Comparison of ENCODE assay signal across 31 cellular contexts in genomic region chr4:16809064-16809463, GRCh38.
"Had no signal": no experiment of that assay in that cellular context is flagged by ENCODE, and none has a peak within 500 bp of the region (broad histone marks: within the 10 kb centered on the region; RNA-seq: fewer than 3 reads in every experiment).

No MANE protein-coding gene starts in this region.

- DNase-seq: activated effector memory CD4-positive, alpha-beta T cell treated with anti-CD3 and anti-CD28 coated beads, Interleukin-2, amount 50 U/mL, for 16 hours; activated effector memory CD4-positive, alpha-beta T cell treated with Interleukin-2 at 50 U/mL for 16 hours; activated gamma-delta T cell; activated gamma-delta T cell treated with Interleukin-2 at 50 U/mL for 16 hours; activated naive CD4-positive, alpha-beta T cell; activated naive CD4-positive, alpha-beta T cell treated with anti-CD3 and anti-CD28 coated beads for 36 hours; activated naive CD4-positive, alpha-beta T cell treated with anti-CD3 and anti-CD28 coated beads, Interleukin-2, amount 10 ng/mL, durations not matched to agents 7 days and 5 days; activated naive CD4-positive, alpha-beta T cell treated with anti-CD3 and anti-CD28 coated beads, Interleukin-2, amount 50 U/mL, for 16 hours; activated naive CD4-positive, alpha-beta T cell treated with Interleukin-2 at 50 U/mL for 16 hours; activated naive CD8-positive, alpha-beta T cell treated with anti-CD3 and anti-CD28 coated beads for 36 hours; activated naive CD8-positive, alpha-beta T cell treated with anti-CD3 and anti-CD28 coated beads, Interleukin-2, amount 10 ng/mL, durations not matched to agents 7 days and 5 days; activated naive CD8-positive, alpha-beta T cell treated with anti-CD3 and anti-CD28 coated beads, Interleukin-2, amount 50 U/mL, for 24 hours; activated T-cell treated with anti-CD3 and anti-CD28 coated beads, Interleukin-2, amount 50 U/mL, for 24 hours; activated T-cell treated with anti-CD3 and anti-CD28 coated beads, Interleukin-2, amount 50 U/mL, for 4 hours; activated T-cell treated with anti-CD3 and anti-CD28 coated beads, Interleukin-2, amount 50 U/mL, for 48 hours; activated T-cell treated with anti-CD3 and anti-CD28 coated beads, Interleukin-2, amount 50 U/mL, for 72 hours; adrenal gland; amniotic stem cell; amygdala; anterior cingulate cortex; aorta; body of pancreas; brain microvascular endothelial cell; caudate nucleus; central memory CD4-positive, alpha-beta T cell; cerebellar nuclear complex had no signal

- H3K27me3 ChIP-seq: adrenal gland, ascending aorta, body of pancreas, brain microvascular endothelial cell, breast epithelium, cardiac muscle cell had no signal

- H3K4me1 ChIP-seq: adrenal gland, ascending aorta, body of pancreas, breast epithelium had no signal

- H3K27ac ChIP-seq: adrenal gland, ascending aorta, body of pancreas, brain microvascular endothelial cell, breast epithelium, cardiac muscle cell had no signal

- ATAC-seq: activated naive CD4-positive, alpha-beta T cell treated with anti-CD3 and anti-CD28 coated beads, Interleukin-2, amount 50 U/mL, for 72 hours; activated naive CD8-positive, alpha-beta T cell treated with anti-CD3 and anti-CD28 coated beads, Interleukin-2, amount 50 U/mL, for 24 hours; activated T-cell treated with anti-CD3 and anti-CD28 coated beads, Interleukin-2, amount 50 U/mL, for 4 hours; activated T-cell treated with anti-CD3 and anti-CD28 coated beads, Interleukin-2, amount 50 U/mL, for 72 hours; activated T-helper 17 cell treated with anti-CD3 and anti-CD28 coated beads, Interleukin-2, amount 50 U/mL, for 72 hours; body of pancreas had no signal

- H3K4me3 ChIP-seq: adrenal gland, ascending aorta, body of pancreas, breast epithelium, cardiac muscle cell had no signal

- H3K9me3 ChIP-seq: adrenal gland, ascending aorta, body of pancreas, breast epithelium had no signal

- H3K36me3 ChIP-seq: adrenal gland, ascending aorta, brain microvascular endothelial cell, breast epithelium, cardiac muscle cell had no signal
